Comparison of ENCODE assay signal across 24 cellular contexts in genomic region chr20:53402233-53403005, GRCh38.
DNase-seq lines count a peak whose midpoint lies in the region; ATAC-seq and TF ChIP-seq lines count a peak whose summit lies in the region.
"Had no signal": no experiment of that assay in that cellular context is flagged by ENCODE, and none has a peak within 500 bp of the region (broad histone marks: within the 10 kb centered on the region; RNA-seq: fewer than 3 reads in every experiment).

No MANE protein-coding gene starts in this region.

- peaks cover 4% of the 10 kb centered on the region for H3K9me3 Mint-ChIP-seq in T-helper 1 cell treated with Interleukin-12 subunit alpha and Interleukin-12 subunit beta and Interleukin-4 antibody, amounts not matched to agents 30 μg/mL and 1 μg/mL, for 36 hours
- H3K9me3 Mint-ChIP-seq in activated CD4-positive, alpha-beta T cell treated with anti-CD3 and anti-CD28 coated beads, Interleukin-2, amount 10 ng/mL, durations not matched to agents 7 days and 5 days: peaks cover 2% of the 10 kb centered on the region
- no peaks in the 10 kb centered on the region for H3K9me3 Mint-ChIP-seq in activated naive CD4-positive, alpha-beta T cell treated with anti-CD3 and anti-CD28 coated beads, Interleukin-2, amount 10 ng/mL, durations not matched to agents 7 days and 5 days

- no peaks in the 10 kb centered on the region for H3K27me3 Mint-ChIP-seq in T-helper 1 cell treated with Interleukin-12 subunit alpha and Interleukin-12 subunit beta and Interleukin-4 antibody, amounts not matched to agents 30 μg/mL and 1 μg/mL, for 36 hours (ENCODE audit: low read depth)
- H3K27me3 Mint-ChIP-seq in activated CD4-positive, alpha-beta T cell treated with anti-CD3 and anti-CD28 coated beads, Interleukin-2, amount 10 ng/mL, durations not matched to agents 7 days and 5 days: no peaks in the 10 kb centered on the region
- H3K27me3 Mint-ChIP-seq in activated naive CD4-positive, alpha-beta T cell treated with anti-CD3 and anti-CD28 coated beads, Interleukin-2, amount 10 ng/mL, durations not matched to agents 7 days and 5 days: peaks cover 3% of the 10 kb centered on the region

- no peak for TF ChIP-seq CTCF in RWPE1 (conservative IDR thresholded peaks at IDR 0.05; ENCODE audit: low read depth)

- H3K27ac Mint-ChIP-seq in T-helper 1 cell treated with Interleukin-12 subunit alpha and Interleukin-12 subunit beta and Interleukin-4 antibody, amounts not matched to agents 30 μg/mL and 1 μg/mL, for 36 hours: peak overlapping the region; percentile 47
- peak overlapping the region; percentile 61 for H3K27ac Mint-ChIP-seq in activated CD4-positive, alpha-beta T cell treated with anti-CD3 and anti-CD28 coated beads, Interleukin-2, amount 10 ng/mL, durations not matched to agents 7 days and 5 days
- H3K27ac Mint-ChIP-seq in activated naive CD4-positive, alpha-beta T cell treated with anti-CD3 and anti-CD28 coated beads, Interleukin-2, amount 10 ng/mL, durations not matched to agents 7 days and 5 days: peak overlapping the region; percentile 5
- H3K27ac Mint-ChIP-seq: HFFc6; immature natural killer cell; stimulated activated naive B cell treated with anti-CD40 and anti-IgM and Interleukin-4, amounts not matched to agents 10 μg/mL and 1 μg/mL and 100 μg/mL, for 72 hours had no signal

- CTCF ChIA-PET in activated CD4-positive, alpha-beta T cell treated with anti-CD3 and anti-CD28 coated beads, Interleukin-2, amount 10 ng/mL, durations not matched to agents 7 days and 5 days (lab: Charles Lee): no interaction called here
- CTCF ChIA-PET in activated naive CD4-positive, alpha-beta T cell treated with anti-CD3 and anti-CD28 coated beads, Interleukin-2, amount 10 ng/mL, durations not matched to agents 7 days and 5 days (lab: Charles Lee): no interaction called here
- CTCF ChIA-PET in RWPE1 (lab: Yijun Ruan, JAX): no interaction called here

- ATAC-seq in GM18517 (IDR thresholded peaks at IDR 0.05; ENCODE audit: unreplicated experiment): no peak
- ATAC-seq: left ventricle myocardium superior; Panc1; stimulated activated naive B cell treated with anti-CD40 and anti-IgM and Interleukin-4, amounts not matched to agents 10 μg/mL and 1 μg/mL and 100 μg/mL, for 72 hours had no signal

- H3K4me1 Mint-ChIP-seq in T-helper 1 cell treated with Interleukin-12 subunit alpha and Interleukin-12 subunit beta and Interleukin-4 antibody, amounts not matched to agents 30 μg/mL and 1 μg/mL, for 36 hours (ENCODE audit: low read depth): peaks cover 8% of the 10 kb centered on the region
- H3K4me1 Mint-ChIP-seq in activated CD4-positive, alpha-beta T cell treated with anti-CD3 and anti-CD28 coated beads, Interleukin-2, amount 10 ng/mL, durations not matched to agents 7 days and 5 days: peaks cover 27% of the 10 kb centered on the region
- peaks cover 25% of the 10 kb centered on the region for H3K4me1 Mint-ChIP-seq in activated naive CD4-positive, alpha-beta T cell treated with anti-CD3 and anti-CD28 coated beads, Interleukin-2, amount 10 ng/mL, durations not matched to agents 7 days and 5 days
- H3K4me1 Mint-ChIP-seq: immature natural killer cell; stimulated activated naive B cell treated with anti-CD40 and anti-IgM and Interleukin-4, amounts not matched to agents 10 μg/mL and 1 μg/mL and 100 μg/mL, for 72 hours had no signal

- peak overlapping the region; percentile 23 for H3K4me3 Mint-ChIP-seq in T-helper 1 cell treated with Interleukin-12 subunit alpha and Interleukin-12 subunit beta and Interleukin-4 antibody, amounts not matched to agents 30 μg/mL and 1 μg/mL, for 36 hours
- no peak overlapping the region for H3K4me3 Mint-ChIP-seq in activated CD4-positive, alpha-beta T cell treated with anti-CD3 and anti-CD28 coated beads, Interleukin-2, amount 10 ng/mL, durations not matched to agents 7 days and 5 days
- no peak overlapping the region for H3K4me3 Mint-ChIP-seq in activated naive CD4-positive, alpha-beta T cell treated with anti-CD3 and anti-CD28 coated beads, Interleukin-2, amount 10 ng/mL, durations not matched to agents 7 days and 5 days
- H3K4me3 Mint-ChIP-seq: HFFc6; immature natural killer cell; stimulated activated naive B cell treated with anti-CD40 and anti-IgM and Interleukin-4, amounts not matched to agents 10 μg/mL and 1 μg/mL and 100 μg/mL, for 72 hours had no signal

- no peak overlapping the region for H3K27ac ChIP-seq in RWPE1
- H3K27ac ChIP-seq: 22Rv1, prostate gland, skin epidermis, tibial nerve had no signal

- H3K36me3 Mint-ChIP-seq in T-helper 1 cell treated with Interleukin-12 subunit alpha and Interleukin-12 subunit beta and Interleukin-4 antibody, amounts not matched to agents 30 μg/mL and 1 μg/mL, for 36 hours (ENCODE audit: low read depth): peaks cover 4% of the 10 kb centered on the region
- peaks cover 2% of the 10 kb centered on the region for H3K36me3 Mint-ChIP-seq in activated CD4-positive, alpha-beta T cell treated with anti-CD3 and anti-CD28 coated beads, Interleukin-2, amount 10 ng/mL, durations not matched to agents 7 days and 5 days (ENCODE audit: low read depth)
- H3K36me3 Mint-ChIP-seq in activated naive CD4-positive, alpha-beta T cell treated with anti-CD3 and anti-CD28 coated beads, Interleukin-2, amount 10 ng/mL, durations not matched to agents 7 days and 5 days: peaks cover 2% of the 10 kb centered on the region
- H3K36me3 Mint-ChIP-seq: stimulated activated naive B cell treated with anti-CD40 and anti-IgM and Interleukin-4, amounts not matched to agents 10 μg/mL and 1 μg/mL and 100 μg/mL, for 72 hours had no signal

- DNase-seq in T-helper 1 cell (no peak), RWPE1 (ENCODE audit: low spot score) (no peak), NCI-H2171 (lab: John Stamatoyannopoulos, UW) (no peak)
- DNase-seq in activated CD4-positive, alpha-beta T cell treated with anti-CD3 and anti-CD28 coated beads, Interleukin-2, amount 10 ng/mL, durations not matched to agents 7 days and 5 days: peak; percentile 66
- peak; percentile 60 for DNase-seq in activated naive CD4-positive, alpha-beta T cell treated with anti-CD3 and anti-CD28 coated beads, Interleukin-2, amount 10 ng/mL, durations not matched to agents 7 days and 5 days
- DNase-seq in stimulated activated CD4-positive, alpha-beta T cell treated with anti-CD3 and anti-CD28 coated beads, Interleukin-4, amount 100 ng/mL, for 24 hours: peak; percentile 6
- DNase-seq: AML-193; COR-L47; dermis blood vessel endothelial cell; HFFc6; immature natural killer cell; IMR-90; left ventricle myocardium superior; MM.1S; NCI-H1694; NCI-H2227 treated with DMSO at 0.1 percent for 48 hours; stimulated activated naive B cell treated with anti-CD40 and anti-IgM and Interleukin-4, amounts not matched to agents 10 μg/mL and 1 μg/mL and 100 μg/mL, for 72 hours had no signal

- POLR2A ChIA-PET in activated CD4-positive, alpha-beta T cell treated with anti-CD3 and anti-CD28 coated beads, Interleukin-2, amount 10 ng/mL, durations not matched to agents 7 days and 5 days (lab: Charles Lee): no interaction called here
- POLR2A ChIA-PET in RWPE1 (lab: Yijun Ruan, JAX; ENCODE audit: low non-redundant PET): no interaction called here

Comparison
In these comparisons a context has a peak if more than half of its experiments do, and no peak if none do; other contexts are left out.
1. H3K27ac Mint-ChIP-seq: peak in every context shown above with its lines; median percentile 61 in activated CD4-positive, alpha-beta T cell treated with anti-CD3 and anti-CD28 coated beads, Interleukin-2, amount 10 ng/mL, durations not matched to agents 7 days and 5 days; 47 in T-helper 1 cell treated with Interleukin-12 subunit alpha and Interleukin-12 subunit beta and Interleukin-4 antibody, amounts not matched to agents 30 μg/mL and 1 μg/mL, for 36 hours; 5 in activated naive CD4-positive, alpha-beta T cell treated with anti-CD3 and anti-CD28 coated beads, Interleukin-2, amount 10 ng/mL, durations not matched to agents 7 days and 5 days.
2. DNase-seq: peak in activated CD4-positive, alpha-beta T cell treated with anti-CD3 and anti-CD28 coated beads, Interleukin-2, amount 10 ng/mL, durations not matched to agents 7 days and 5 days (single experiment), activated naive CD4-positive, alpha-beta T cell treated with anti-CD3 and anti-CD28 coated beads, Interleukin-2, amount 10 ng/mL, durations not matched to agents 7 days and 5 days (single experiment) and stimulated activated CD4-positive, alpha-beta T cell treated with anti-CD3 and anti-CD28 coated beads, Interleukin-4, amount 100 ng/mL, for 24 hours (single experiment); none in T-helper 1 cell (0 of 5), RWPE1 (single experiment) and NCI-H2171 (single experiment).